22 cellular contexts compared by ENCODE assay signal in genomic region chr2:58387701-58388100, GRCh38.
DNase-seq lines count a peak whose midpoint lies in the region; ATAC-seq, FAIRE-seq and TF ChIP-seq lines count a peak whose summit lies in the region.
"Had no signal": no experiment of that assay in that cellular context is flagged by ENCODE, and none has a peak within 500 bp of the region (broad histone marks: within the 10 kb centered on the region; RNA-seq: fewer than 3 reads in every experiment).

No MANE protein-coding gene starts in this region.

- in situ Hi-C loops in HepG2 (cut with HindIII; ENCODE audit: extremely low pct_ligation_motif_present, low pct_unique_long_range_greater_than_20kb): no loop called here

- FAIRE-seq in HepG2 (lab: Jason Lieb, UNC): no peak
- FAIRE-seq: GM12878 had no signal

- BruUV-seq in HepG2 (replicated peaks; lab: Mats Ljungman, UMichigan): no TSS peak

- H3K4me1 ChIP-seq in trophoblast cell (ENCODE audit: control insufficient read depth in 1 of 2, insufficient read depth in 2 of 2, low read length in 2 of 2): no peaks in the 10 kb centered on the region
- no peaks in the 10 kb centered on the region for H3K4me1 ChIP-seq in HepG2 (ENCODE audit: insufficient read depth, low read length)

- H2AFZ ChIP-seq in trophoblast cell (ENCODE audit: insufficient read depth, low read length, poor library complexity) (no peak overlapping the region), HepG2 (ENCODE audit: low read length) (no peak overlapping the region)

- no peak overlapping the region for H3K4ac ChIP-seq in trophoblast cell (ENCODE audit: low read depth, low read length)

- H4K91ac ChIP-seq in trophoblast cell (ENCODE audit: low read depth, low read length): no peak overlapping the region

- H4K8ac ChIP-seq in trophoblast cell (ENCODE audit: low read depth, low read length): no peak overlapping the region

- TF ChIP-seq CTCF in RWPE1 (conservative IDR thresholded peaks at IDR 0.05; ENCODE audit: low read depth) (no peak), epithelial cell of esophagus (IDR thresholded peaks at IDR 0.05; ENCODE audit: insufficient read depth, low read depth, low read length, missing control alignments) (no peak), HepG2 (CRISPR knock-in tag; IDR thresholded peaks at IDR 0.05) (no peak)

- intact Hi-C loops in HepG2 (cut with micrococcal nuclease; ENCODE audit: unreplicated experiment): no loop called here

- TF ChIP-seq RAD21 in HepG2 (CRISPR knock-in tag; IDR thresholded peaks at IDR 0.05): no peak

- H3K23ac ChIP-seq in trophoblast cell (ENCODE audit: low read length): no peak overlapping the region

- no peak overlapping the region for H3K4me2 ChIP-seq in trophoblast cell (ENCODE audit: low read length)
- no peak overlapping the region for H3K4me2 ChIP-seq in HepG2 (ENCODE audit: low read depth, low read length)

- POLR2A ChIA-PET in RWPE1 (lab: Yijun Ruan, JAX; ENCODE audit: low non-redundant PET) (no interaction called here), HepG2 (lab: Yijun Ruan, JAX) (no interaction called here)

- no peak overlapping the region for H2AK5ac ChIP-seq in trophoblast cell (ENCODE audit: low read length)

- no peaks in the 10 kb centered on the region for H3K79me1 ChIP-seq in trophoblast cell (ENCODE audit: low read length)

- H3K36me3 ChIP-seq in trophoblast cell (ENCODE audit: control insufficient read depth in 1 of 2, insufficient read depth in 2 of 2, low read length in 2 of 2): no peaks in the 10 kb centered on the region
- H3K36me3 ChIP-seq in HepG2 (replicated peaks in 1 of 2; ENCODE audit: control insufficient read depth in 1 of 2, insufficient read depth in 2 of 2, low read length in 2 of 2): no peaks in the 10 kb centered on the region

- H3K4me3 ChIP-seq in epithelial cell of esophagus (ENCODE audit: low read length): no peak overlapping the region
- no peak overlapping the region for H3K4me3 ChIP-seq in trophoblast cell (ENCODE audit: low read depth, low read length)
- H3K4me3 ChIP-seq in HepG2 (replicated peaks in 1 of 3; ENCODE audit: insufficient read depth in 1 of 3, low read depth in 2 of 3, low read length in 3 of 3): no peak overlapping the region
- H3K4me3 ChIP-seq: GM12878 had no signal

- H3K79me2 ChIP-seq in trophoblast cell (ENCODE audit: control insufficient read depth, insufficient read depth, low read length, poor library complexity) (no peaks in the 10 kb centered on the region), HepG2 (ENCODE audit: insufficient read depth, low read length) (no peaks in the 10 kb centered on the region)

- H3K27ac ChIP-seq in RWPE1 (no peak overlapping the region), trophoblast cell (ENCODE audit: low read depth, low read length) (no peak overlapping the region), HepG2 (ENCODE audit: extremely low read length, insufficient read depth, low read length) (no peak overlapping the region)

- H3K9ac ChIP-seq in trophoblast cell (ENCODE audit: low read length) (no peak overlapping the region), HepG2 (ENCODE audit: insufficient read depth, low read depth, low read length) (no peak overlapping the region)

- H3K9me3 ChIP-seq in trophoblast cell (ENCODE audit: insufficient read depth, low read depth, low read length): no peaks in the 10 kb centered on the region
- H3K9me3 ChIP-seq in HepG2 (ENCODE audit: low read length): no peaks in the 10 kb centered on the region

- no peak overlapping the region for H2BK12ac ChIP-seq in trophoblast cell (ENCODE audit: low read length)

- no peak overlapping the region for H2BK5ac ChIP-seq in trophoblast cell (ENCODE audit: low read depth, low read length, poor library complexity)

- no peak overlapping the region for H3K14ac ChIP-seq in trophoblast cell (ENCODE audit: low read length)

- H4K12ac ChIP-seq in trophoblast cell (ENCODE audit: low read depth, low read length): no peak overlapping the region

- no peak overlapping the region for H3K18ac ChIP-seq in trophoblast cell (ENCODE audit: low read length)

- ATAC-seq in HG03469 (IDR thresholded peaks at IDR 0.05; ENCODE audit: unreplicated experiment) (no peak), HepG2 (no peak)
- ATAC-seq: GM12878, HCT116, Panc1, SK-N-SH treated with all-trans-retinoic acid at 6 μM for 48 hours had no signal

- no peaks in the 10 kb centered on the region for H3K27me3 ChIP-seq in trophoblast cell (ENCODE audit: insufficient read depth, low read length)
- H3K27me3 ChIP-seq in HepG2 (ENCODE audit: control insufficient read depth in 1 of 2, insufficient read depth in 2 of 2, low read length in 2 of 2): no peaks in the 10 kb centered on the region

- DNase-seq in HPDE6-E6E7 (ENCODE audit: extremely low spot score): peak; percentile 28
- peak; percentile 42 for DNase-seq in RWPE1 (ENCODE audit: low spot score)
- DNase-seq in epithelial cell of esophagus (ENCODE audit: low read depth): peak; percentile 84
- peak; percentile 23 to 84 for DNase-seq in trophoblast cell
- DNase-seq in dedifferentiated amniotic fluid mesenchymal stem cell (ENCODE audit: extremely low spot score): no peak
- no peak for DNase-seq in HepG2 (ENCODE audit: low spot score)
- DNase-seq: C1 segment of cervical spinal cord; CD4-positive, alpha-beta memory T cell; COR-L47; GDM1; KG1; NCI-H1048; NCI-H1417; NCI-H1694; NCI-H2029 treated with DMSO at 0.1 percent for 48 hours; NCI-H2227 treated with DMSO at 0.1 percent for 48 hours; NCI-H526 treated with DMSO at 0.1 percent for 48 hours had no signal

- TF ChIP-seq EP300 in HepG2 (IDR thresholded peaks at IDR 0.05; ENCODE audit: low read depth in 2 of 2, low read length in 2 of 2): no peak
- no peak for TF ChIP-seq EP300 in HepG2 (CRISPR knock-in tag; IDR thresholded peaks at IDR 0.05; ENCODE audit: borderline replicate concordance)

- CTCF ChIA-PET in RWPE1 (lab: Yijun Ruan, JAX): no interaction called here
- CTCF ChIA-PET in HepG2 (lab: Yijun Ruan, JAX; ENCODE audit: low intra/inter-chr PET ratio, low total read pairs): no interaction called here

- H2BK120ac ChIP-seq in trophoblast cell (ENCODE audit: insufficient read depth, low read length, poor library complexity): no peak overlapping the region

- H4K20me1 ChIP-seq in HepG2 (ENCODE audit: insufficient read depth, low read length): no peaks in the 10 kb centered on the region

- WGBS in trophoblast cell (ENCODE audit: extremely low coverage, insufficient coverage, insufficient read length): no CpG with 5 or more reads among the region's 1 CpG
- 78% methylated on average over 1 of the region's 1 CpG for WGBS in HepG2 (ENCODE audit: low lambda C conversion rate)

- TF ChIP-seq POLR2A in HepG2 (IDR thresholded peaks at IDR 0.05; ENCODE audit: insufficient read depth in 1 of 2, low read depth in 2 of 2, low read length in 2 of 2): no peak

TF ChIP-seq in HepG2, 621 proteins besides CTCF, POLR2A, EP300 and RAD21 (continues in another document):
- TF ChIP-seq TRAFD1 (CRISPR knock-in tag; IDR thresholded peaks at IDR 0.05; ENCODE audit: borderline replicate concordance): no peak
- no peak for TF ChIP-seq SRSF4 (IDR thresholded peaks at IDR 0.05; ENCODE audit: low read depth, low read length, poor library complexity, severe bottlenecking)
- TF ChIP-seq PAXIP1 (CRISPR knock-in tag; conservative IDR thresholded peaks at IDR 0.05): no peak
- TF ChIP-seq ZFP91 (CRISPR knock-in tag; IDR thresholded peaks at IDR 0.05; ENCODE audit: borderline replicate concordance): no peak

Comparison
In these comparisons a context has a peak if more than half of its experiments do, and no peak if none do; other contexts are left out.
1. DNase-seq: peak in HPDE6-E6E7 (single experiment), RWPE1 (single experiment), epithelial cell of esophagus (single experiment) and trophoblast cell (2 of 2); none in dedifferentiated amniotic fluid mesenchymal stem cell (single experiment) and HepG2 (single experiment).